11 cellular contexts compared by ENCODE assay signal in genomic region chr20:32707691-32708581, GRCh38. TPM values are rescaled to one million over a fixed set of nuclear protein-coding genes. Genes with fewer than 3 reads are reported as not detected.
A peak's percentile ranks its signal among the peaks of the same experiment; 100 is the strongest.
DNase-seq lines count a peak whose midpoint lies in the region; ATAC-seq and TF ChIP-seq lines count a peak whose summit lies in the region.
"Had no signal": no experiment of that assay in that cellular context is flagged by ENCODE, and none has a peak within 500 bp of the region (broad histone marks: within the 10 kb centered on the region; RNA-seq: fewer than 3 reads in every experiment).

No MANE protein-coding gene starts in this region.

- TF ChIP-seq CTCF in AG09309 (IDR thresholded peaks at IDR 0.05; ENCODE audit: control insufficient read depth, insufficient read depth, low read depth, low read length, missing control alignments) (no peak), GM23338 (conservative IDR thresholded peaks at IDR 0.05; ENCODE audit: low read depth in 2 of 2) (no peak)

- no peaks in the 10 kb centered on the region for H3K9me2 ChIP-seq in GM23338 (ENCODE audit: insufficient read depth)

- H3K27me3 Mint-ChIP-seq in GM23338 (ENCODE audit: insufficient read depth, low read depth, poor library complexity): peaks cover 7% of the 10 kb centered on the region
- H3K27me3 Mint-ChIP-seq in activated naive CD8-positive, alpha-beta T cell: no peaks in the 10 kb centered on the region

- H3K27ac ChIP-seq in GM23338 (ENCODE audit: low read depth): peak overlapping the region; percentile 79

- peak overlapping the region; percentile 20 for H3K4me2 ChIP-seq in GM23338

- H3K36me3 ChIP-seq in GM23338 (ENCODE audit: insufficient read depth): peaks cover 46% of the 10 kb centered on the region

- peaks cover 27% of the 10 kb centered on the region for H3F3A ChIP-seq in GM23338 (replicated peaks; ENCODE audit: low read depth)

- H2AFZ ChIP-seq in GM23338: no peak overlapping the region

- H3K27ac Mint-ChIP-seq in GM23338: peak overlapping the region; percentile 86
- peak overlapping the region; percentile 1 for H3K27ac Mint-ChIP-seq in activated naive CD8-positive, alpha-beta T cell

- ATAC-seq in GM23338 (no peak), GM21381 (IDR thresholded peaks at IDR 0.05; ENCODE audit: unreplicated experiment) (no peak)

- peaks cover 33% of the 10 kb centered on the region for H4K20me1 ChIP-seq in GM23338 (replicated peaks; ENCODE audit: insufficient read depth)

- peaks cover 40% of the 10 kb centered on the region for H3K4me1 Mint-ChIP-seq in GM23338
- H3K4me1 Mint-ChIP-seq in activated naive CD8-positive, alpha-beta T cell (ENCODE audit: low read depth): peaks cover 9% of the 10 kb centered on the region

- H3K9me3 Mint-ChIP-seq in GM23338: no peaks in the 10 kb centered on the region
- H3K9me3 Mint-ChIP-seq in activated naive CD8-positive, alpha-beta T cell (ENCODE audit: low read depth): no peaks in the 10 kb centered on the region

- no peak overlapping the region; the same call in 2 of the 3 replicates for H3K4me3 Mint-ChIP-seq in GM23338
- no peak overlapping the region for H3K4me3 Mint-ChIP-seq in activated naive CD8-positive, alpha-beta T cell

- H3K4me3 ChIP-seq in AG09309 (ENCODE audit: control insufficient read depth, low read depth, low read length): no peak overlapping the region
- H3K4me3 ChIP-seq in GM23338: no peak overlapping the region

- peaks cover 30% of the 10 kb centered on the region for H3K36me3 Mint-ChIP-seq in GM23338 (ENCODE audit: low read depth)
- no peaks in the 10 kb centered on the region for H3K36me3 Mint-ChIP-seq in activated naive CD8-positive, alpha-beta T cell

- H3K27me3 ChIP-seq in GM23338 (ENCODE audit: insufficient read depth): no peaks in the 10 kb centered on the region

- DNase-seq in AG09309 (ENCODE audit: low read depth): peak; percentile 14
- DNase-seq in GM23338 (ENCODE audit: low spot score): no peak
- peak; percentile 58 for DNase-seq in hepatic stellate cell (ENCODE audit: low spot score)
- no peak for DNase-seq in putamen (ENCODE audit: low spot score)
- DNase-seq in pons (ENCODE audit: low spot score): no peak
- no peak for DNase-seq in H4 (ENCODE audit: low spot score)
- DNase-seq: activated CD4-positive, CD25-positive, alpha-beta regulatory T cell treated with anti-CD3 and anti-CD28 coated beads, Interleukin-2, amount 50 U/mL, for 72 hours; activated naive CD4-positive, alpha-beta T cell treated with Interleukin-2 at 50 U/mL for 16 hours; Right ventricle myocardium superior had no signal

- peaks cover 42% of the 10 kb centered on the region for H3K4me1 ChIP-seq in GM23338 (ENCODE audit: insufficient read depth)

- peaks cover 79% of the 10 kb centered on the region for H3K79me2 ChIP-seq in GM23338 (replicated peaks; ENCODE audit: insufficient read depth)

TF ChIP-seq in GM23338, 12 proteins besides CTCF, POLR2A, EP300 and RAD21:
- no peak for TF ChIP-seq JUNB (IDR thresholded peaks at IDR 0.05; ENCODE audit: unreplicated experiment)
- TF ChIP-seq ZNF462 (CRISPR knock-in tag; IDR thresholded peaks at IDR 0.05): no peak
- no peak for TF ChIP-seq EZH2 (IDR thresholded peaks at IDR 0.05; ENCODE audit: low read depth, unreplicated experiment)
- no peak for TF ChIP-seq ZNF331 (CRISPR knock-in tag; IDR thresholded peaks at IDR 0.05; ENCODE audit: low read depth)
- no peak for TF ChIP-seq REST (IDR thresholded peaks at IDR 0.05; ENCODE audit: unreplicated experiment)
TF ChIP-seq in GM23338: peak in this region for 0.

RNA-seq across cellular contexts. Expression of gene C20orf203, which starts 34.2 kb away (rescaled TPM):
- total RNA-seq in GM23338 (2014; rRNA removed; shearing (Covaris generic)): 0.08 TPM in 1 of 2 replicates, not detected in the other
- polyA plus RNA-seq in GM23338 (2016; fragmentation: Nextera tagmentation; extraction: Ambion mirVana): 0.03 and 0.11 TPM in 2 replicates
- total RNA-seq in H4 (2014; rRNA removed; shearing (Covaris generic)): not detected in 2 replicates
- total RNA-seq: Right ventricle myocardium superior had no signal

RNA-seq across cellular contexts. Expression of gene COMMD7, which starts 35.3 kb away (rescaled TPM):
- total RNA-seq in GM23338 (2014; rRNA removed; shearing (Covaris generic)): 84.7 and 86.4 TPM in 2 replicates
- 67.3 and 70.4 TPM in 2 replicates for polyA plus RNA-seq in GM23338 (2016; fragmentation: Nextera tagmentation; extraction: Ambion mirVana)
- 17.4 and 29.3 TPM in 2 replicates for total RNA-seq in H4 (2014; rRNA removed; shearing (Covaris generic))

RNA-seq across cellular contexts. Expression of gene DNMT3B, which starts 54.2 kb away (rescaled TPM):
- 2,222 and 2,281 TPM in 2 replicates for total RNA-seq in GM23338 (2014; rRNA removed; shearing (Covaris generic))
- polyA plus RNA-seq in GM23338 (2016; fragmentation: Nextera tagmentation; extraction: Ambion mirVana): 711 and 726 TPM in 2 replicates
- 3.3 and 5.4 TPM in 2 replicates for total RNA-seq in H4 (2014; rRNA removed; shearing (Covaris generic))

Comparison
In these comparisons a context has a peak if more than half of its experiments do, and no peak if none do; other contexts are left out.
1. DNase-seq: peak in AG09309 (single experiment) and hepatic stellate cell (single experiment); none in GM23338 (single experiment), putamen (single experiment), pons (single experiment) and H4 (single experiment).
2. RNA of gene DNMT3B, which starts 54.2 kb away (total RNA-seq): 2,222 to 2,281 TPM in GM23338; 3.3 to 5.4 TPM in H4; every median in the first group is over 100 times any median in the second.